In genomic region chr5:59565551-59565950, GRCh38 we compare ENCODE assay signal across 32 cellular contexts.
DNase-seq lines count a peak whose midpoint lies in the region; ATAC-seq and TF ChIP-seq lines count a peak whose summit lies in the region.
"Had no signal": no experiment of that assay in that cellular context is flagged by ENCODE, and none has a peak within 500 bp of the region (broad histone marks: within the 10 kb centered on the region; RNA-seq: fewer than 3 reads in every experiment).

No MANE protein-coding gene starts in this region.

- no peak overlapping the region for H3K18ac ChIP-seq in H9 (ENCODE audit: insufficient read length, low read depth, low read length)

- no peak overlapping the region for H4K5ac ChIP-seq in H9 (ENCODE audit: insufficient read length, low read depth, low read length)

- H2BK15ac ChIP-seq in H9 (ENCODE audit: low read depth, low read length) = no peak overlapping the region

- H4K8ac ChIP-seq in H9 (replicated peaks; ENCODE audit: insufficient read length, low read depth, low read length) = no peak overlapping the region

- no peak overlapping the region for H2AFZ ChIP-seq in H9 (ENCODE audit: low read length)

- H3K27me3 Mint-ChIP-seq in IgD-negative memory B cell (no peaks in the 10 kb centered on the region), H9 (ENCODE audit: low read depth) (no peaks in the 10 kb centered on the region)
- no peaks in the 10 kb centered on the region for H3K27me3 Mint-ChIP-seq in stimulated activated naive CD8-positive, alpha-beta T cell treated with anti-CD3 and anti-CD28 coated beads, Interleukin-15, amount 100 ng/mL, for 72 hours
- H3K27me3 Mint-ChIP-seq: activated CD4-positive, alpha-beta T cell treated with anti-CD3 and anti-CD28 coated beads for 36 hours; activated CD8-positive, alpha-beta T cell treated with anti-CD3 and anti-CD28 coated beads for 36 hours; CD4-positive, CD25-positive, alpha-beta regulatory T cell; T-cell had no signal

- no peaks in the 10 kb centered on the region for H3K23me2 ChIP-seq in H9 (ENCODE audit: insufficient read length, low read depth, low read length, poor library complexity, severe bottlenecking)

- no peak overlapping the region for H3K23ac ChIP-seq in H9 (ENCODE audit: insufficient read length, low read depth, low read length)

- no peak overlapping the region for H3K4me2 ChIP-seq in H9 (ENCODE audit: insufficient read depth, insufficient read length, low read length)

- H3K4me3 Mint-ChIP-seq in IgD-negative memory B cell (peak overlapping the region in 1 of 4 donors; percentile 81), H9 (no peak overlapping the region)
- no peak overlapping the region for H3K4me3 Mint-ChIP-seq in stimulated activated effector memory CD8-positive, alpha-beta T cell treated with anti-CD3 and anti-CD28 coated beads, Interleukin-12 subunit alpha, Interleukin-12 subunit beta, amount 100 ng/mL, for 72 hours
- H3K4me3 Mint-ChIP-seq in stimulated activated naive CD8-positive, alpha-beta T cell treated with anti-CD3 and anti-CD28 coated beads, Interleukin-15, amount 100 ng/mL, for 72 hours = no peak overlapping the region
- H3K4me3 Mint-ChIP-seq: activated CD4-positive, alpha-beta T cell treated with anti-CD3 and anti-CD28 coated beads for 36 hours; activated CD8-positive, alpha-beta T cell treated with anti-CD3 and anti-CD28 coated beads for 36 hours; activated T-helper 1 cell treated with anti-CD3 and anti-CD28 coated beads, Interleukin-12 subunit alpha, Interleukin-12 subunit beta, Interleukin-2, Interleukin-4 antibody, amounts not matched to agents 30 ng/mL and 10 ng/mL and 1 ng/mL, durations not matched to agents 14 hours and 24 hours and 36 hours; CD4-positive, CD25-positive, alpha-beta regulatory T cell; T-cell had no signal

- H3K4me1 Mint-ChIP-seq in IgD-negative memory B cell = peaks cover 57 to 73% (median 62%) of the 10 kb centered on the region in 3 donors
- no peaks in the 10 kb centered on the region for H3K4me1 Mint-ChIP-seq in stimulated activated effector memory CD8-positive, alpha-beta T cell treated with anti-CD3 and anti-CD28 coated beads, Interleukin-12 subunit alpha, Interleukin-12 subunit beta, amount 100 ng/mL, for 72 hours
- peaks cover 37 to 47% of the 10 kb centered on the region in 2 experiments for H3K4me1 Mint-ChIP-seq in H9
- H3K4me1 Mint-ChIP-seq in stimulated activated naive CD8-positive, alpha-beta T cell treated with anti-CD3 and anti-CD28 coated beads, Interleukin-15, amount 100 ng/mL, for 72 hours = peaks cover 5% of the 10 kb centered on the region

- no peaks in the 10 kb centered on the region for H3K79me2 ChIP-seq in H9 (ENCODE audit: insufficient read depth, low read length)

- no peaks in the 10 kb centered on the region for H3K27me3 ChIP-seq in H9 (ENCODE audit: insufficient read depth, low read length)
- H3K27me3 ChIP-seq: left lung, SJCRH30, transverse colon had no signal

- WGBS in H9 (ENCODE audit: extremely low coverage, insufficient read length, low lambda C conversion rate) = no CpG with 5 or more reads among the region's 2 CpGs

- no peak overlapping the region for H4K91ac ChIP-seq in H9 (ENCODE audit: insufficient read length, low read depth, low read length)

- no peak overlapping the region for H2BK120ac ChIP-seq in H9 (ENCODE audit: low read depth, low read length, poor library complexity, severe bottlenecking)

- H2BK20ac ChIP-seq in H9 (ENCODE audit: low read depth, low read length, poor library complexity, severe bottlenecking) = no peak overlapping the region

- no peak overlapping the region for H2AK5ac ChIP-seq in H9 (ENCODE audit: insufficient read length, low read length)

- DNase-seq in DMS 273 treated with DMSO at 0.1 percent for 48 hours (lab: John Stamatoyannopoulos, UW) (peak; percentile 45), dermis blood vessel endothelial cell (peak; percentile 20), H9 (no peak), T-helper 9 cell (no peak)
- DNase-seq in stimulated activated effector memory CD8-positive, alpha-beta T cell treated with anti-CD3 and anti-CD28 coated beads, Interleukin-12 subunit alpha, Interleukin-12 subunit beta, amount 100 ng/mL, for 72 hours (ENCODE audit: low spot score in 2 of 2) = no peak
- DNase-seq in stimulated activated naive CD8-positive, alpha-beta T cell treated with anti-CD3 and anti-CD28 coated beads, Interleukin-15, amount 100 ng/mL, for 72 hours = no peak
- DNase-seq: activated CD4-positive, alpha-beta T cell treated with anti-CD3 and anti-CD28 coated beads for 36 hours; activated CD8-positive, alpha-beta memory T cell treated with anti-CD3 and anti-CD28 coated beads, Interleukin-2, amount 50 U/mL, for 48 hours; activated CD8-positive, alpha-beta T cell treated with anti-CD3 and anti-CD28 coated beads for 36 hours; activated naive CD4-positive, alpha-beta T cell treated with Interleukin-2 at 50 U/mL for 16 hours; CD4-positive, CD25-positive, alpha-beta regulatory T cell; foreskin fibroblast; head of caudate nucleus; islet precursor cell; Kasumi-1; MV-4-11; NCI-H1436 treated with DMSO at 0.1 percent for 48 hours; NCI-H2081 treated with DMSO at 0.1 percent for 48 hours; NCI-H226; NCI-H774; SJCRH30; stimulated activated CD4-positive, alpha-beta T cell treated with anti-CD3 and anti-CD28 coated beads, Interleukin-12 subunit alpha, Interleukin-12 subunit beta, amount 100 ng/mL, for 4 hours; stimulated activated CD4-positive, alpha-beta T cell treated with anti-CD3 and anti-CD28 coated beads, Interleukin-2, amount 100 ng/mL, for 48 hours; T-cell had no signal

- H3K27ac Mint-ChIP-seq in IgD-negative memory B cell (peak overlapping the region; percentile 37 to 95 (median 65)), H9 (no peak overlapping the region)
- no peak overlapping the region for H3K27ac Mint-ChIP-seq in stimulated activated effector memory CD8-positive, alpha-beta T cell treated with anti-CD3 and anti-CD28 coated beads, Interleukin-12 subunit alpha, Interleukin-12 subunit beta, amount 100 ng/mL, for 72 hours
- no peak overlapping the region for H3K27ac Mint-ChIP-seq in stimulated activated naive CD8-positive, alpha-beta T cell treated with anti-CD3 and anti-CD28 coated beads, Interleukin-15, amount 100 ng/mL, for 72 hours
- H3K27ac Mint-ChIP-seq: activated CD4-positive, alpha-beta T cell treated with anti-CD3 and anti-CD28 coated beads for 36 hours; activated CD8-positive, alpha-beta T cell treated with anti-CD3 and anti-CD28 coated beads for 36 hours; activated T-helper 1 cell treated with anti-CD3 and anti-CD28 coated beads, Interleukin-12 subunit alpha, Interleukin-12 subunit beta, Interleukin-2, Interleukin-4 antibody, amounts not matched to agents 30 ng/mL and 10 ng/mL and 1 ng/mL, durations not matched to agents 14 hours and 24 hours and 36 hours; T-cell had no signal

- H3K36me3 Mint-ChIP-seq in IgD-negative memory B cell = peaks cover 4% of the 10 kb centered on the region
- H3K36me3 Mint-ChIP-seq in stimulated activated effector memory CD8-positive, alpha-beta T cell treated with anti-CD3 and anti-CD28 coated beads, Interleukin-12 subunit alpha, Interleukin-12 subunit beta, amount 100 ng/mL, for 72 hours = no peaks in the 10 kb centered on the region
- H3K36me3 Mint-ChIP-seq in H9 (ENCODE audit: insufficient read depth in 1 of 3, low read depth in 3 of 3) = peaks cover 3 to 12% (median 11%) of the 10 kb centered on the region in 3 experiments; a peak in 6 of 7 replicates
- H3K36me3 Mint-ChIP-seq: CD4-positive, CD25-positive, alpha-beta regulatory T cell; T-cell had no signal

- no peak overlapping the region for H3K9ac ChIP-seq in H9 (ENCODE audit: extremely low read depth, insufficient read length, low read length)

- no peak for TF ChIP-seq CTCF in H9 (conservative IDR thresholded peaks at IDR 0.05)

- H3K9me3 ChIP-seq in H9 (ENCODE audit: control insufficient read depth, low read depth, low read length) = no peaks in the 10 kb centered on the region
- H3K9me3 ChIP-seq: HAP-1, left lung, SJCRH30, transverse colon had no signal

- H3T11ph ChIP-seq in H9 (ENCODE audit: low read length) = no peak overlapping the region

- peaks cover 9% of the 10 kb centered on the region; the same call in 1 of the 2 replicates for H3K4me1 ChIP-seq in H9 (ENCODE audit: insufficient read depth, low read length)
- H3K4me1 ChIP-seq: HAP-1 had no signal

- peaks cover 0 to 3% (median 0%) of the 10 kb centered on the region in 3 donors for H3K9me3 Mint-ChIP-seq in IgD-negative memory B cell
- H3K9me3 Mint-ChIP-seq in stimulated activated effector memory CD8-positive, alpha-beta T cell treated with anti-CD3 and anti-CD28 coated beads, Interleukin-12 subunit alpha, Interleukin-12 subunit beta, amount 100 ng/mL, for 72 hours = peaks cover 5% of the 10 kb centered on the region
- H3K9me3 Mint-ChIP-seq in H9 = peaks cover 3 to 8% of the 10 kb centered on the region in 2 experiments; a peak in 3 of 5 replicates
- H3K9me3 Mint-ChIP-seq in stimulated activated naive CD8-positive, alpha-beta T cell treated with anti-CD3 and anti-CD28 coated beads, Interleukin-15, amount 100 ng/mL, for 72 hours = no peaks in the 10 kb centered on the region
- H3K9me3 Mint-ChIP-seq: activated CD8-positive, alpha-beta T cell treated with anti-CD3 and anti-CD28 coated beads for 36 hours; activated T-helper 1 cell treated with anti-CD3 and anti-CD28 coated beads, Interleukin-12 subunit alpha, Interleukin-12 subunit beta, Interleukin-2, Interleukin-4 antibody, amounts not matched to agents 30 ng/mL and 10 ng/mL and 1 ng/mL, durations not matched to agents 14 hours and 24 hours and 36 hours; T-cell had no signal

- H3K4ac ChIP-seq in H9 (ENCODE audit: low read depth, low read length) = no peak overlapping the region

- no peak overlapping the region for H3K56ac ChIP-seq in H9 (ENCODE audit: insufficient read length, low read depth, low read length)

- no peak overlapping the region for H2BK12ac ChIP-seq in H9 (ENCODE audit: insufficient read length, low read depth, low read length)

- no peak overlapping the region for H2BK5ac ChIP-seq in H9 (ENCODE audit: insufficient read length, low read length)

- peak; percentile 21 for ATAC-seq in stimulated activated effector memory CD8-positive, alpha-beta T cell treated with anti-CD3 and anti-CD28 coated beads, Interleukin-12 subunit alpha, Interleukin-12 subunit beta, amount 100 ng/mL, for 72 hours
- ATAC-seq in stimulated activated naive CD8-positive, alpha-beta T cell treated with anti-CD3 and anti-CD28 coated beads, Interleukin-15, amount 100 ng/mL, for 72 hours = no peak
- ATAC-seq: activated CD4-positive, alpha-beta T cell treated with anti-CD3 and anti-CD28 coated beads for 36 hours; activated CD8-positive, alpha-beta T cell treated with anti-CD3 and anti-CD28 coated beads for 36 hours; esophagus mucosa; sciatic nerve; T-cell had no signal

- H4K20me1 ChIP-seq in H9 (ENCODE audit: control insufficient read depth, insufficient read depth, insufficient read length) = no peaks in the 10 kb centered on the region

- H3K27ac ChIP-seq in H9 (ENCODE audit: insufficient read length, low read depth, low read length) = no peak overlapping the region
- H3K27ac ChIP-seq: coronary artery, left lung, SJCRH30, transverse colon had no signal

- H3K79me1 ChIP-seq in H9 (ENCODE audit: insufficient read depth, low read depth, low read length, poor library complexity, severe bottlenecking) = no peaks in the 10 kb centered on the region

- H3K14ac ChIP-seq in H9 (ENCODE audit: insufficient read depth, low read length) = no peak overlapping the region

Comparison
In these comparisons a context has a peak if more than half of its experiments do, and no peak if none do; other contexts are left out.
1. DNase-seq: peak in DMS 273 treated with DMSO at 0.1 percent for 48 hours (single experiment) and dermis blood vessel endothelial cell (single experiment); none in stimulated activated effector memory CD8-positive, alpha-beta T cell treated with anti-CD3 and anti-CD28 coated beads, Interleukin-12 subunit alpha, Interleukin-12 subunit beta, amount 100 ng/mL, for 72 hours (0 of 2), H9 (single experiment), T-helper 9 cell (single experiment) and stimulated activated naive CD8-positive, alpha-beta T cell treated with anti-CD3 and anti-CD28 coated beads, Interleukin-15, amount 100 ng/mL, for 72 hours (0 of 2).
2. H3K27ac Mint-ChIP-seq: peak in IgD-negative memory B cell (3 of 3); none in stimulated activated effector memory CD8-positive, alpha-beta T cell treated with anti-CD3 and anti-CD28 coated beads, Interleukin-12 subunit alpha, Interleukin-12 subunit beta, amount 100 ng/mL, for 72 hours (single experiment), H9 (0 of 3) and stimulated activated naive CD8-positive, alpha-beta T cell treated with anti-CD3 and anti-CD28 coated beads, Interleukin-15, amount 100 ng/mL, for 72 hours (0 of 2).